In the genomic region with DNA sequence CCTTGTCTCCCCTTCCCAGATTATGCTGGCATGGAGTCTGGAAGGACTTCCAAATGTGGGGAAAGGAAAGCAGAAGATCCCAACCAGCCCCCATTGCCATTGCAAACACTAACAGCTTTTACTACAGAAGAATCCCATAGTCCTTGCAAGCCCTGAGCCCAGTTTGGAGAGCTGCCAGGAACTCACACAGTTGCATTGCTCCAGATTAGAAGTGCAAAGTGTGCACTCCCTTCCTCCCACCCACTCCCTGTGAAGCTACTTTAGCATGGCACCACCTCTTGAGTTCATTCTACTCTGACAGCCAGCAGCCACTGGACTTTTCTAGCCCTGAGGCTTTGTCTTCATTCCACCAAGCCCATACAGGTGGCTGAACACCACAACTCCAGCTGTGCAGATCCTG, we compare ENCODE assay signal across 17 cellular contexts.
DNase-seq lines count a peak whose midpoint lies in the region; ATAC-seq, FAIRE-seq and TF ChIP-seq lines count a peak whose summit lies in the region.
"Had no signal": no experiment of that assay in that cellular context is flagged by ENCODE, and none has a peak within 500 bp of the region (broad histone marks: within the 10 kb centered on the region; RNA-seq: fewer than 3 reads in every experiment).

No MANE protein-coding gene starts in this region.

- FAIRE-seq in small intestine (lab: Jason Lieb, UNC), result no peak
- FAIRE-seq: GM12878, H1 had no signal

- H3K4me3 ChIP-seq in cardiac muscle cell (no peak overlapping the region), right cardiac atrium (ENCODE audit: low read length) (no peak overlapping the region), small intestine (ENCODE audit: low read depth in 1 of 2, low read length in 2 of 2) (no peak overlapping the region), esophagus muscularis mucosa (no peak overlapping the region)
- H3K4me3 ChIP-seq: BLaER1 treated with 17β-estradiol and CSF1 and Interleukin-3, amounts not matched to agents 10 nM and 100 nM; GM12878; HAP-1 had no signal

- intact Hi-C loops in right cardiac atrium (cut with DNase I) (no loop called here), left colon (cut with DNase I, micrococcal nuclease) (no loop called here), esophagus muscularis mucosa (cut with DNase I) (no loop called here)

- TF ChIP-seq POLR2A in esophagus muscularis mucosa (IDR thresholded peaks at IDR 0.05; ENCODE audit: low read depth), result no peak

- TF ChIP-seq EP300 in esophagus muscularis mucosa (IDR thresholded peaks at IDR 0.05), result no peak

- no peak for ATAC-seq in right cardiac atrium
- peak; percentile 37 for ATAC-seq in left colon
- ATAC-seq: CD8-positive, alpha-beta T cell; GM12878 had no signal

- DNase-seq in cardiac muscle cell (ENCODE audit: low read depth in 1 of 2, low spot score in 1 of 2), result peak; percentile 25 to 74
- DNase-seq in right cardiac atrium, result no peak
- DNase-seq in left colon, result no peak
- DNase-seq in small intestine, result peak; percentile 23
- DNase-seq in D341Med (ENCODE audit: low spot score), result no peak
- no peak for DNase-seq in NCI-H1694 treated with DMSO at 0.1 percent for 48 hours (lab: John Stamatoyannopoulos, UW)
- DNase-seq in esophagus muscularis mucosa (ENCODE audit: extremely low spot score), result no peak
- DNase-seq: Calu3; CD8-positive, alpha-beta T cell; DMS 273 treated with DMSO at 0.1 percent for 48 hours; DMS53; DND-41; EL had no signal

- H3K9me3 ChIP-seq in cardiac muscle cell (ENCODE audit: low read depth) (no peaks in the 10 kb centered on the region), right cardiac atrium (ENCODE audit: control insufficient read depth, low read length) (peaks cover 2% of the 10 kb centered on the region), small intestine (ENCODE audit: control insufficient read depth, low read depth) (no peaks in the 10 kb centered on the region), esophagus muscularis mucosa (peaks cover 0 to 35% (median 26%) of the 10 kb centered on the region in 4 donors)

- H3K27ac ChIP-seq in cardiac muscle cell, result no peak overlapping the region
- no peak overlapping the region for H3K27ac ChIP-seq in right cardiac atrium (ENCODE audit: low read length)
- H3K27ac ChIP-seq in small intestine (ENCODE audit: low read depth in 1 of 2, low read length in 1 of 2), result no peak overlapping the region
- H3K27ac ChIP-seq in esophagus muscularis mucosa (replicated peaks in 1 of 4), result no peak overlapping the region
- H3K27ac ChIP-seq: BLaER1 treated with 17β-estradiol and CSF1 and Interleukin-3, amounts not matched to agents 10 nM and 100 nM had no signal

- no peak for TF ChIP-seq CTCF in cardiac muscle cell (IDR thresholded peaks at IDR 0.05; ENCODE audit: low read depth, low read length)
- no peak for TF ChIP-seq CTCF in esophagus muscularis mucosa (IDR thresholded peaks at IDR 0.05)

- H3K27me3 ChIP-seq in cardiac muscle cell (no peaks in the 10 kb centered on the region), right cardiac atrium (ENCODE audit: control insufficient read depth, insufficient read depth) (no peaks in the 10 kb centered on the region), small intestine (ENCODE audit: control insufficient read depth in 2 of 2, insufficient read depth in 2 of 2, low read length in 2 of 2) (peaks cover 0 to 3% of the 10 kb centered on the region in 2 donors), esophagus muscularis mucosa (no peaks in the 10 kb centered on the region)
- H3K27me3 ChIP-seq: BLaER1 treated with 17β-estradiol and CSF1 and Interleukin-3, amounts not matched to agents 10 nM and 100 nM had no signal

- H3K4me1 ChIP-seq in cardiac muscle cell (ENCODE audit: low read depth) (no peaks in the 10 kb centered on the region), right cardiac atrium (ENCODE audit: control insufficient read depth, insufficient read depth, low read length) (no peaks in the 10 kb centered on the region), small intestine (ENCODE audit: control insufficient read depth in 2 of 2, insufficient read depth in 1 of 2, low read depth in 1 of 2, low read length in 1 of 2) (no peaks in the 10 kb centered on the region), esophagus muscularis mucosa (no peaks in the 10 kb centered on the region)
- H3K4me1 ChIP-seq: BLaER1 treated with 17β-estradiol and CSF1 and Interleukin-3, amounts not matched to agents 10 nM and 100 nM; HAP-1 had no signal

- no peaks in the 10 kb centered on the region for H3K36me3 ChIP-seq in cardiac muscle cell
- no peaks in the 10 kb centered on the region for H3K36me3 ChIP-seq in small intestine (ENCODE audit: control insufficient read depth in 2 of 2, insufficient read depth in 2 of 2, low read length in 2 of 2)
- H3K36me3 ChIP-seq in esophagus muscularis mucosa, result no peaks in the 10 kb centered on the region
- H3K36me3 ChIP-seq: BLaER1 treated with 17β-estradiol and CSF1 and Interleukin-3, amounts not matched to agents 10 nM and 100 nM; HAP-1 had no signal

Comparison
In these comparisons a context has a peak if more than half of its experiments do, and no peak if none do; other contexts are left out.
1. DNase-seq: peak in cardiac muscle cell (2 of 2) and small intestine (single experiment); none in right cardiac atrium (0 of 3), left colon (0 of 2), D341Med (single experiment), NCI-H1694 treated with DMSO at 0.1 percent for 48 hours (single experiment) and esophagus muscularis mucosa (single experiment).